In the genomic region with DNA sequence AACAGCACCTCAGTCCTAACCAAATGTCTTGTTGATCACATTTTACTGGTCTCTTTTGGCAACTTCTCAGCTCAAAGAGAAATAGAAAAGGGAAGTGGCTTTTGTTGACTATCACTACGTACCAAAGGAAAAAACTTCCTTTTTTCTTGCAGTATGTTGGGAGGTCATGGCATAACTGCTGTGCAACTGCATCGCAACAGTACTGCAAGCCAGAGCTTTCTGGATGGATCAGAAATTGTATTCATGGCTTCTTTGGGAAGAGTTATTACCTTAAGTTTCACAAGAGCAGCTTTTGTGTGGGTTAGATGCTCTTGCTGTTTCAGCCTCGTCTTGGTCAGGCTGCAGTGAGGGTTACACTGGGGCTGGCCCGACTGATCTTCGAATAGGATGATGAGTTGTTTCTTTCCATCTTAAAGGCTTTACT, we compare ENCODE assay signal across 9 cellular contexts.
DNase-seq lines count a peak whose midpoint lies in the region; ATAC-seq and TF ChIP-seq lines count a peak whose summit lies in the region.
"Had no signal": no experiment of that assay in that cellular context is flagged by ENCODE, and none has a peak within 500 bp of the region (broad histone marks: within the 10 kb centered on the region; RNA-seq: fewer than 3 reads in every experiment).

No MANE protein-coding gene starts in this region.

- peak; percentile 16 to 28 for ATAC-seq in activated T-cell treated with anti-CD3 and anti-CD28 coated beads, Interleukin-2, amount 50 U/mL, for 4 hours
- ATAC-seq in HG03139 (IDR thresholded peaks at IDR 0.05; ENCODE audit: unreplicated experiment): peak; percentile 29
- ATAC-seq in activated T-cell treated with anti-CD3 and anti-CD28 coated beads, Interleukin-2, amount 50 U/mL, for 72 hours (replicated peaks in 1 of 2): peak; percentile 64 to 67
- ATAC-seq in stimulated activated memory B cell treated with anti-CD40 and anti-IgM and Interleukin-4, amounts not matched to agents 10 μg/mL and 1 μg/mL and 100 μg/mL, for 72 hours: peak; percentile 71
- no peak for ATAC-seq in GM19324 (IDR thresholded peaks at IDR 0.05; ENCODE audit: low FRiP score, unreplicated experiment)

- no peak overlapping the region for H3K4me3 ChIP-seq in osteoblast (ENCODE audit: insufficient read depth, low read length)

- H3K36me3 Mint-ChIP-seq in activated T-cell treated with anti-CD3 and anti-CD28 coated beads, Interleukin-2, amount 50 U/mL, for 4 hours (ENCODE audit: insufficient read depth): peaks cover 41% of the 10 kb centered on the region
- H3K36me3 Mint-ChIP-seq in activated T-cell treated with anti-CD3 and anti-CD28 coated beads, Interleukin-2, amount 50 U/mL, for 72 hours (ENCODE audit: insufficient read depth in 2 of 2): peaks cover 22 to 24% of the 10 kb centered on the region in 2 donors
- H3K36me3 Mint-ChIP-seq in stimulated activated memory B cell treated with anti-CD40 and anti-IgM and Interleukin-4, amounts not matched to agents 10 μg/mL and 1 μg/mL and 100 μg/mL, for 72 hours: peaks cover 40% of the 10 kb centered on the region

- DNase-seq in activated T-cell treated with anti-CD3 and anti-CD28 coated beads, Interleukin-2, amount 50 U/mL, for 4 hours: no peak
- DNase-seq in activated T-cell treated with anti-CD3 and anti-CD28 coated beads for 4 hours: no peak
- DNase-seq in activated T-cell treated with anti-CD3 and anti-CD28 coated beads, Interleukin-2, amount 50 U/mL, for 72 hours: peak; percentile 69 to 73
- no peak for DNase-seq in HuH-7 (ENCODE audit: low spot score)
- no peak for DNase-seq in osteoblast (ENCODE audit: insufficient read length, low spot score, missing footprints)

- H3K27ac ChIP-seq in osteoblast (ENCODE audit: low read depth, low read length): no peak overlapping the region
- H3K27ac ChIP-seq: epithelial cell of prostate had no signal

- TF ChIP-seq CTCF in osteoblast (IDR thresholded peaks at IDR 0.05; ENCODE audit: extremely low read depth, low read depth, low read length): no peak

- H3K4me2 ChIP-seq in osteoblast (ENCODE audit: insufficient read depth, low read length): no peak overlapping the region

- H3K27ac Mint-ChIP-seq in activated T-cell treated with anti-CD3 and anti-CD28 coated beads, Interleukin-2, amount 50 U/mL, for 72 hours: no peak overlapping the region
- H3K27ac Mint-ChIP-seq in stimulated activated memory B cell treated with anti-CD40 and anti-IgM and Interleukin-4, amounts not matched to agents 10 μg/mL and 1 μg/mL and 100 μg/mL, for 72 hours: no peak overlapping the region

- H2AFZ ChIP-seq in osteoblast (ENCODE audit: low read length): no peak overlapping the region

- no peaks in the 10 kb centered on the region for H3K27me3 ChIP-seq in osteoblast (ENCODE audit: insufficient read depth, low read length)

- H3K9me3 ChIP-seq in osteoblast (ENCODE audit: low read depth, low read length): no peaks in the 10 kb centered on the region

- H4K20me1 ChIP-seq in osteoblast (ENCODE audit: insufficient read depth, low read length): no peaks in the 10 kb centered on the region

- no peaks in the 10 kb centered on the region for H3K36me3 ChIP-seq in osteoblast (ENCODE audit: insufficient read depth, low read length)

- H3K79me2 ChIP-seq in osteoblast (ENCODE audit: insufficient read depth, low read length): no peaks in the 10 kb centered on the region

- H3K27me3 Mint-ChIP-seq in activated T-cell treated with anti-CD3 and anti-CD28 coated beads, Interleukin-2, amount 50 U/mL, for 4 hours (ENCODE audit: low read depth): no peaks in the 10 kb centered on the region
- no peaks in the 10 kb centered on the region for H3K27me3 Mint-ChIP-seq in activated T-cell treated with anti-CD3 and anti-CD28 coated beads, Interleukin-2, amount 50 U/mL, for 72 hours (ENCODE audit: low read depth)
- no peaks in the 10 kb centered on the region for H3K27me3 Mint-ChIP-seq in stimulated activated memory B cell treated with anti-CD40 and anti-IgM and Interleukin-4, amounts not matched to agents 10 μg/mL and 1 μg/mL and 100 μg/mL, for 72 hours

- no peaks in the 10 kb centered on the region for H3K4me1 ChIP-seq in osteoblast (ENCODE audit: insufficient read depth, low read length)

- H3K4me1 Mint-ChIP-seq in activated T-cell treated with anti-CD3 and anti-CD28 coated beads, Interleukin-2, amount 50 U/mL, for 4 hours (ENCODE audit: low read depth): peaks cover 44% of the 10 kb centered on the region
- H3K4me1 Mint-ChIP-seq in activated T-cell treated with anti-CD3 and anti-CD28 coated beads, Interleukin-2, amount 50 U/mL, for 72 hours (ENCODE audit: low read depth): no peaks in the 10 kb centered on the region
- H3K4me1 Mint-ChIP-seq in stimulated activated memory B cell treated with anti-CD40 and anti-IgM and Interleukin-4, amounts not matched to agents 10 μg/mL and 1 μg/mL and 100 μg/mL, for 72 hours: peaks cover 44% of the 10 kb centered on the region

- H3K9me3 Mint-ChIP-seq in activated T-cell treated with anti-CD3 and anti-CD28 coated beads, Interleukin-2, amount 50 U/mL, for 4 hours: no peaks in the 10 kb centered on the region
- no peaks in the 10 kb centered on the region for H3K9me3 Mint-ChIP-seq in activated T-cell treated with anti-CD3 and anti-CD28 coated beads, Interleukin-2, amount 50 U/mL, for 72 hours
- no peaks in the 10 kb centered on the region for H3K9me3 Mint-ChIP-seq in stimulated activated memory B cell treated with anti-CD40 and anti-IgM and Interleukin-4, amounts not matched to agents 10 μg/mL and 1 μg/mL and 100 μg/mL, for 72 hours

- no peak overlapping the region for H3K4me3 Mint-ChIP-seq in activated T-cell treated with anti-CD3 and anti-CD28 coated beads, Interleukin-2, amount 50 U/mL, for 4 hours
- no peak overlapping the region for H3K4me3 Mint-ChIP-seq in activated T-cell treated with anti-CD3 and anti-CD28 coated beads, Interleukin-2, amount 50 U/mL, for 72 hours
- no peak overlapping the region for H3K4me3 Mint-ChIP-seq in stimulated activated memory B cell treated with anti-CD40 and anti-IgM and Interleukin-4, amounts not matched to agents 10 μg/mL and 1 μg/mL and 100 μg/mL, for 72 hours

Comparison
In these comparisons a context has a peak if more than half of its experiments do, and no peak if none do; other contexts are left out.
1. DNase-seq: peak in activated T-cell treated with anti-CD3 and anti-CD28 coated beads, Interleukin-2, amount 50 U/mL, for 72 hours (2 of 2); none in activated T-cell treated with anti-CD3 and anti-CD28 coated beads, Interleukin-2, amount 50 U/mL, for 4 hours (single experiment), activated T-cell treated with anti-CD3 and anti-CD28 coated beads for 4 hours (single experiment), HuH-7 (single experiment) and osteoblast (single experiment).